8 cellular contexts compared by ENCODE assay signal in genomic region chr19:41537789-41538188, GRCh38. TPM values are rescaled to one million over a fixed set of nuclear protein-coding genes. Genes with fewer than 3 reads are reported as not detected.
DNase-seq lines count a peak whose midpoint lies in the region; ATAC-seq, FAIRE-seq and TF ChIP-seq lines count a peak whose summit lies in the region.

No MANE protein-coding gene starts in this region.

- CTCF ChIA-PET in A549 (lab: Yijun Ruan, JAX), result interaction anchor here (0.6 to 15.7 kb wide), 9 partner anchors 8 to 89 kb away, joined by 3 to 169 read pairs (median 17); no protein-coding TSS in a partner anchor
- CTCF ChIA-PET in GM10248 (lab: Yijun Ruan, JAX), result interaction anchor here (1.0 to 4.4 kb wide), 5 partner anchors 11 to 88 kb away, joined by 3 to 24 read pairs (median 3); no protein-coding TSS in a partner anchor

- H2AFZ ChIP-seq in fibroblast of lung (ENCODE audit: low read length), result no peak overlapping the region

- 13% methylated on average over 1 of the region's 1 CpG for WGBS in A549 (ENCODE audit: missing lambda C conversion rate)

- H3K4me3 ChIP-seq in A549, result no peak overlapping the region
- H3K4me3 ChIP-seq in Peyer's patch, result no peak overlapping the region
- H3K4me3 ChIP-seq in fibroblast of lung (replicated peaks in 1 of 4; ENCODE audit: control extremely low read depth in 1 of 4, insufficient read depth in 1 of 4, low read depth in 3 of 4, low read length in 4 of 4), result no peak overlapping the region

- H3K9me3 ChIP-seq in A549, result peaks cover 6% of the 10 kb centered on the region; the same call in 1 of the 3 replicates
- no peaks in the 10 kb centered on the region for H3K9me3 ChIP-seq in Peyer's patch
- H3K9me3 ChIP-seq in fibroblast of lung (ENCODE audit: control insufficient read depth, insufficient read depth, low read depth, low read length), result no peaks in the 10 kb centered on the region

- H3K4me1 ChIP-seq in A549, result no peaks in the 10 kb centered on the region
- H3K4me1 ChIP-seq in Peyer's patch, result peaks cover 0 to 13% (median 0%) of the 10 kb centered on the region in 4 donors
- H3K4me1 ChIP-seq in fibroblast of lung (ENCODE audit: control insufficient read depth, extremely low read depth, insufficient read depth, low read length), result no peaks in the 10 kb centered on the region

- no peak for TF ChIP-seq EP300 in A549 (IDR thresholded peaks at IDR 0.05)

- H3K79me2 ChIP-seq in fibroblast of lung (ENCODE audit: control insufficient read depth, insufficient read depth, low read length), result no peaks in the 10 kb centered on the region

- H3K4me2 ChIP-seq in A549 (no peak overlapping the region), fibroblast of lung (ENCODE audit: extremely low read depth, insufficient read depth, low read length) (no peak overlapping the region)

- H3K27me3 ChIP-seq in Peyer's patch (no peaks in the 10 kb centered on the region), fibroblast of lung (ENCODE audit: control insufficient read depth, insufficient read depth, low read length) (no peaks in the 10 kb centered on the region)

- H3K9ac ChIP-seq in fibroblast of lung (ENCODE audit: insufficient read depth, low read length), result no peak overlapping the region

- no peak overlapping the region for H3K27ac ChIP-seq in A549
- H3K27ac ChIP-seq in Peyer's patch, result no peak overlapping the region
- no peak overlapping the region for H3K27ac ChIP-seq in fibroblast of lung (ENCODE audit: insufficient read depth, low read length)

- H4K20me1 ChIP-seq in fibroblast of lung (ENCODE audit: control insufficient read depth, extremely low read depth, insufficient read depth, low read length), result no peaks in the 10 kb centered on the region

- peak; percentile 47 to 81; a peak in 4 of 5 replicates for TF ChIP-seq RAD21 in A549 (conservative IDR thresholded peaks at IDR 0.05 in 1 of 2, IDR thresholded peaks at IDR 0.05 in 1 of 2)

- H3K36me3 ChIP-seq in Peyer's patch (no peaks in the 10 kb centered on the region), fibroblast of lung (ENCODE audit: control insufficient read depth, insufficient read depth, low read length) (no peaks in the 10 kb centered on the region)

- no peak for TF ChIP-seq POLR2A in A549 (IDR thresholded peaks at IDR 0.05; ENCODE audit: low read length)
- no peak for TF ChIP-seq POLR2A in Peyer's patch (IDR thresholded peaks at IDR 0.05)

- ATAC-seq in A549 (peak in 1 of 2 experiments; percentile 67; a peak in 3 of 6 replicates), GM18867 (IDR thresholded peaks at IDR 0.05; ENCODE audit: unreplicated experiment) (no peak), esophagus mucosa (no peak), HG03108 (IDR thresholded peaks at IDR 0.05; ENCODE audit: unreplicated experiment) (no peak), HG02642 (IDR thresholded peaks at IDR 0.05; ENCODE audit: poor library complexity, unreplicated experiment) (no peak)

- POLR2A ChIA-PET in A549 (lab: Yijun Ruan, JAX) (no interaction called here), GM10248 (lab: Yijun Ruan, JAX) (no interaction called here)

- DNase-seq in A549 (ENCODE audit: low read depth in 1 of 2, low spot score in 1 of 2), result peak in 1 of 2 experiments; percentile 52
- DNase-seq in GM10248 (ENCODE audit: extremely low spot score), result no peak
- peak in 1 of 3 donors; percentile 70 for DNase-seq in Peyer's patch
- peak in 1 of 2 donors; percentile 31 for DNase-seq in fibroblast of lung (ENCODE audit: low read depth in 2 of 2)

- peak; percentile 86 for FAIRE-seq in A549 (lab: Jason Lieb, UNC)

- TF ChIP-seq CTCF in A549 (IDR thresholded peaks at IDR 0.05) (peak; percentile 58), GM10248 (IDR thresholded peaks at IDR 0.05; ENCODE audit: control extremely low read depth, extremely low read depth, low read depth, missing control alignments) (peak; percentile 34), Peyer's patch (IDR thresholded peaks at IDR 0.05) (peak; percentile 46 to 78 (median 58)), fibroblast of lung (conservative IDR thresholded peaks at IDR 0.05 in 1 of 2, IDR thresholded peaks at IDR 0.05 in 1 of 2; ENCODE audit: low read depth in 1 of 2, low read length in 2 of 2) (peak; percentile 46 to 47)

TF ChIP-seq in A549, 52 proteins besides CTCF, POLR2A, EP300 and RAD21:
- TF ChIP-seq SMC3 (IDR thresholded peaks at IDR 0.05), result peak; percentile 48; the same call in 2 of the 3 replicates
- no peak for TF ChIP-seq ZFP36 (IDR thresholded peaks at IDR 0.05; ENCODE audit: borderline replicate concordance, partially characterized antibody)
- no peak for TF ChIP-seq REST (IDR thresholded peaks at IDR 0.05)
- TF ChIP-seq JUN (IDR thresholded peaks at IDR 0.05), result no peak
- TF ChIP-seq HOXA7 (CRISPR knock-in tag; IDR thresholded peaks at IDR 0.05), result no peak
- no peak for TF ChIP-seq RFX5 (IDR thresholded peaks at IDR 0.05)
- no peak for TF ChIP-seq RARB (CRISPR knock-in tag; IDR thresholded peaks at IDR 0.05)

RNA-seq across cellular contexts. Expression of gene CEACAM21, which starts 38.2 kb away (rescaled TPM):
- polyA plus RNA-seq in A549 (2011; rRNA removed), result not detected in 2 replicates
- polyA plus RNA-seq in A549 (2012; cell fraction: cytosol; rRNA removed), result not detected in 2 replicates
- polyA plus RNA-seq in A549 (2012; cell fraction: nucleus; rRNA removed), result not detected in 2 replicates
- not detected in 3 replicates for polyA plus RNA-seq in A549 (2017; fragmentation: RNase III; extraction: RNeasy Plus Mini Kit Qiagen cat#74134 plus additional on column Dnase treatment)
- polyA minus RNA-seq in A549 (2011; rRNA and poly(A)+ RNA removed), result not detected in 2 replicates
- total RNA-seq in Peyer's patch, result 1 to 10 TPM in 3 of 4 donors, not detected in 1; 1.7 to 9.9 (median 2.5) TPM
- not detected in 2 replicates for total RNA-seq in fibroblast of lung
- not detected in 2 replicates for polyA plus RNA-seq in fibroblast of lung
- not detected in 2 replicates for polyA plus RNA-seq in fibroblast of lung (2012)
- not detected in 2 replicates for polyA minus RNA-seq in fibroblast of lung (ENCODE audit: low replicate concordance)
- total RNA-seq in esophagus mucosa, result 2.0 TPM
